In the genomic region with DNA sequence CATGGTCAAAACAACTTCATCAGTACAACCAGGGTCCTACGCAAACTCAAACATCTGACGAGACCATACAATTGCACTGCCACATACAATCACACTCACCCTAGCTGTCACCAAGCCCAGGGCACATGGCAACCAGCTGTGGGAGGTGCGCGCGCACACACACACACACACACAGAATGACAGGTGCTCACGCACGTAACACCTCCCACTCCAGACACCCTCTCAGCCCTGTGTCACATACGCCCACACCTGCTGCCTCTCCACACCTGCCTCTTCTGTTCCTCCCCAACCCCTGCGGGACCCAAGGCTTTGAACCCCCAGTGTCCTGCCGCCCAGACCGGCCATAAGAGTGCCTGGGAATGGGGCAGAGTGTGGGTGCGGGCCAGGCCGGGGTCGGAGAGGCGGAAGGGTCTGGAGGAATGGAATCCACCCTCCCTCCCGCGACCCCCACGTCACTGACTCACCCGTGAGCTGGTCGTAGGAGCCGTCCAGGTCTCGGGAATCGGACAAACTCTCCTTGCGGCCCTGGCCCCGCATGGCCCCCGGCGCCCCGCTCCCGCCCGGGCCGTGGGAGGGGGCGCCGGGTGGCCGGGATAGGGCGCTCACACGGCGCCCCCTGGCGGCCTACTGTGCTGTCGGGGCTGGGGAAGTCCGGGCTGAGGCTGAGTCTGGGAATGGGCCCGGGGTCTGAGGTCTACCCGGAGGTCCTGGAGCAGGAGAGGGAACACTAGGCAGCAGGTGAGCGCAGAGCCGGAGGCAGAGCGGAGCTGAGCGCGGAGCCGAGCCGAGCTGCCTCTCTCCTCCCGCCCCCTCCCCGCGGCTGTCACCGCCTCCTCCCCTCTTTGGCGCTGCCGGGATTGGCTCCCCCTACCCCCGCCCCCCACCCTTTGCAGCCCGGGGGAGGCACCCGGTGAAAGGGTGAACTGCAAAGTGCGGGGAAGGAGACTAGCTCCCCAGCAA, we compare ENCODE assay signal across 8 cellular contexts. TPM values are rescaled to one million over a fixed set of nuclear protein-coding genes. Genes with fewer than 3 reads are reported as not detected.
DNase-seq lines count a peak whose midpoint lies in the region; ATAC-seq and TF ChIP-seq lines count a peak whose summit lies in the region.

TSS of gene KCNIP2 (minus strand) at position 769 of the 960 bp plus-strand sequence. CDS start at position 537, 232 bp downstream.

- H3K27me3 Mint-ChIP-seq in Calu3 (ENCODE audit: unreplicated experiment): no peaks in the 10 kb centered on the region

- CTCF ChIA-PET in Calu3 (lab: Charles Lee): interaction anchor here (0.6 kb wide), 1 partner anchor 212 kb away, joined by 7 read pairs; no protein-coding TSS in a partner anchor

- H3K9me3 Mint-ChIP-seq in Calu3 (ENCODE audit: low read depth, unreplicated experiment): no peaks in the 10 kb centered on the region

- peaks cover 22% of the 10 kb centered on the region for H3K36me3 Mint-ChIP-seq in Calu3 (ENCODE audit: insufficient read depth, unreplicated experiment)

- no peak within 1 kb of the TSS for H3K27ac Mint-ChIP-seq in Calu3 (ENCODE audit: unreplicated experiment)

- ATAC-seq in GM19324 (IDR thresholded peaks at IDR 0.05; ENCODE audit: low FRiP score, unreplicated experiment): no peak

- H3K36me3 ChIP-seq in Loucy (ENCODE audit: insufficient read depth, low read length) (peaks cover 18% of the 10 kb centered on the region; the same call in 1 of the 2 replicates), thymus (ENCODE audit: control insufficient read depth, insufficient read depth) (peaks cover 16% of the 10 kb centered on the region)

- no peak within 1 kb of the TSS for H3K4me3 ChIP-seq in Loucy (ENCODE audit: low read length, poor library complexity, severe bottlenecking)
- H3K4me3 ChIP-seq in thymus (ENCODE audit: low read length): peak within 1 kb of the TSS; percentile 34

- H3K4me2 ChIP-seq in Loucy (ENCODE audit: low read depth, low read length, poor library complexity, severe bottlenecking): no peak within 1 kb of the TSS

- no peak within 1 kb of the TSS for H2AFZ ChIP-seq in Loucy (ENCODE audit: low read length)

- H3K4me1 ChIP-seq in Loucy (ENCODE audit: insufficient read depth, low read length, poor library complexity, severe bottlenecking) (peaks cover 5% of the 10 kb centered on the region), thymus (ENCODE audit: control insufficient read depth, insufficient read depth, low read length) (peaks cover 29% of the 10 kb centered on the region)

- peak within 1 kb of the TSS; percentile 54 for H3K4me3 Mint-ChIP-seq in Calu3 (ENCODE audit: low read depth, unreplicated experiment)

- no peaks in the 10 kb centered on the region for H3K27me3 ChIP-seq in Loucy (ENCODE audit: insufficient read depth, low read length, poor library complexity, severe bottlenecking)
- peaks cover 3% of the 10 kb centered on the region for H3K27me3 ChIP-seq in thymus (ENCODE audit: control insufficient read depth, insufficient read depth)

- no peaks in the 10 kb centered on the region for H3K9me2 ChIP-seq in Loucy (replicated peaks; ENCODE audit: low read depth, low read length)

- H3K9me3 ChIP-seq in Loucy (ENCODE audit: insufficient read depth, low read depth, low read length) (no peaks in the 10 kb centered on the region), thymus (ENCODE audit: control insufficient read depth) (no peaks in the 10 kb centered on the region)

- intact Hi-C loops in Calu3 (cut with micrococcal nuclease; ENCODE audit: unreplicated experiment): no loop called here

- DNase-seq in Calu3: peak; percentile 14
- DNase-seq in activated CD4-positive, alpha-beta T cell treated with anti-CD3 and anti-CD28 coated beads, Interleukin-2, amount 50 U/mL, for 1 hour: peak; percentile 63
- DNase-seq in dermis blood vessel endothelial cell: peak; percentile 35
- DNase-seq in mesenteric fat pad (ENCODE audit: low spot score): peak; percentile 83
- DNase-seq in middle frontal gyrus (ENCODE audit: extremely low spot score, low spot score): no peak

- H3K9ac ChIP-seq in Loucy (ENCODE audit: low read depth, low read length, poor library complexity, severe bottlenecking): no peak within 1 kb of the TSS

- H3K79me2 ChIP-seq in Loucy (ENCODE audit: insufficient read depth, low read length): no peaks in the 10 kb centered on the region

- H3F3A ChIP-seq in Loucy (ENCODE audit: low read depth): no peaks in the 10 kb centered on the region

- TF ChIP-seq CTCF in Calu3 (IDR thresholded peaks at IDR 0.05; ENCODE audit: unreplicated experiment) (peak; percentile 58), Loucy (conservative IDR thresholded peaks at IDR 0.05; ENCODE audit: low read length) (peak; percentile 26)

- WGBS in thymus: 30% methylated on average over 59 of the region's 59 CpGs

- H3K4me1 Mint-ChIP-seq in Calu3 (ENCODE audit: low read depth, unreplicated experiment): peaks cover 8% of the 10 kb centered on the region

- no TSS peak for BruUV-seq in Calu3 (replicated peaks; lab: Mats Ljungman, UMichigan)

- H3K27ac ChIP-seq in thymus (ENCODE audit: low read depth): no peak within 1 kb of the TSS

- no peaks in the 10 kb centered on the region for H4K20me1 ChIP-seq in Loucy (ENCODE audit: insufficient read depth, low read length, poor library complexity, severe bottlenecking)

RNA-seq across cellular contexts. Expression of gene KCNIP2, which starts in this region (rescaled TPM):
- total RNA-seq in Calu3 (2022) (3.3 and 4.8 TPM in 2 replicates), dermis blood vessel endothelial cell (0.85 TPM in 1 of 2 replicates, not detected in the other), mesenteric fat pad (151 TPM)
- polyA plus RNA-seq in thymus: 1.3 TPM

Comparison
In these comparisons a context has a peak if more than half of its experiments do, and no peak if none do; other contexts are left out.
1. RNA of gene KCNIP2 (total RNA-seq): 151 TPM in mesenteric fat pad (single experiment); 3.3 to 4.8 TPM in Calu3 and 0.85 TPM in dermis blood vessel endothelial cell; every median in the first group is over 10 times any median in the second.
2. Peak in DNase-seq in dermis blood vessel endothelial cell; RNA of the gene not detected or under 1 TPM.